ENCODE assay signal across 12 cellular contexts in the genomic region with DNA sequence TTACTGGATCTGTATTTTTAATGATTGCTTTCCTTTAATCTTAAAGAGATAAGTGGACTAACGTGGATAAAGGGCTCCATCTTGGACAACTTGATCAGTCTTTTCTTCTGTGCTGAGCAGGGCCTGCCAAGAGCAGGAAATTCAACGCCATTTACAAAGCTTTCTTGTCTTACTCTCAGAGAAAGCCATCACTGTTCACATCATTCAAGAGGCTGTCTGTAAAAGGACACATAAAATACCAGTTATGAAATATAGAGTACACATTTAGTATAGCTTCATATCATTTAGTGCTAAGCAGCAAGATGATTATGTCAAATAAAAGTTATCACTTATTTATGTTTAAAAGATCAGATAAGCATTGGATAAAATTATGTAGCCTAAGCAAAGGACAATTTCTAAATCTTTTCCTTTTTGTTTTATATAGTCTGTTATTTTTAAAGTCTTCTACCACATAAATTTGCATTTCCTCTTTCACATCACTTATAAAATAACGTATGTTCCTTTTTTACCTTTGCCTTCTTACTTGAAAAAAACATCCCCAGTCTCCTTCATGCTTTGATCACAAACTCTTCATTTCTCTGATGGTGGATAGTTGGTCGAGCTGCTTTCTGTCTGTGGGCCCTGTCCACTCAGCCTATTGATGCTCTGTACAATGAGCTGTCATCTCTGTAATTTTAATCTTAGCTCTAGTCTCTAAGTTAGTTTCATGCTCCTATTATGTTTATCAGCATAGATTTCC. TPM values are rescaled to one million over a fixed set of nuclear protein-coding genes. Genes with fewer than 3 reads are reported as not detected.
DNase-seq lines count a peak whose midpoint lies in the region; ATAC-seq and TF ChIP-seq lines count a peak whose summit lies in the region.
"Had no signal": no experiment of that assay in that cellular context is flagged by ENCODE, and none has a peak within 500 bp of the region (broad histone marks: within the 10 kb centered on the region; RNA-seq: fewer than 3 reads in every experiment).

No MANE protein-coding gene starts in this region.

- H3K27me3 ChIP-seq in tibial nerve = no peaks in the 10 kb centered on the region
- H3K27me3 ChIP-seq: ascending aorta, upper lobe of right lung had no signal

- DNase-seq in activated naive CD8-positive, alpha-beta T cell treated with anti-CD3 and anti-CD28 coated beads, Interleukin-2, amount 50 U/mL, for 24 hours = no peak
- DNase-seq in T-cell (no peak), medulla oblongata (ENCODE audit: extremely low spot score) (peak; percentile 75), tibial nerve (ENCODE audit: low spot score in 2 of 2) (no peak), NCI-H748 (lab: John Stamatoyannopoulos, UW; ENCODE audit: unreplicated experiment) (no peak), SHP77 (lab: John Stamatoyannopoulos, UW) (no peak)
- DNase-seq: NCI-H2029, upper lobe of right lung had no signal

- H3K27ac Mint-ChIP-seq in activated naive CD8-positive, alpha-beta T cell = no peak overlapping the region
- H3K27ac Mint-ChIP-seq in activated naive CD8-positive, alpha-beta T cell treated with anti-CD3 and anti-CD28 coated beads, Interleukin-2, amount 50 U/mL, for 24 hours = no peak overlapping the region
- peak overlapping the region; percentile 74 to 75 for H3K27ac Mint-ChIP-seq in T-cell

- no peak overlapping the region for H3K4me3 ChIP-seq in tibial nerve
- H3K4me3 ChIP-seq: upper lobe of right lung had no signal

- CTCF ChIA-PET in T-cell (lab: Charles Lee) = interaction anchor here (0.5 to 1.8 kb wide), 8 partner anchors 48 to 1238 kb away, joined by 3 to 7 read pairs (median 4); no protein-coding TSS in a partner anchor

- H3K4me1 ChIP-seq in tibial nerve = peaks cover 0 to 36% (median 8%) of the 10 kb centered on the region in 4 donors

- H3K4me3 Mint-ChIP-seq in activated naive CD8-positive, alpha-beta T cell = peak overlapping the region; percentile 98
- no peak overlapping the region for H3K4me3 Mint-ChIP-seq in activated naive CD8-positive, alpha-beta T cell treated with anti-CD3 and anti-CD28 coated beads, Interleukin-2, amount 50 U/mL, for 24 hours
- peak overlapping the region in 2 of 3 donors; percentile 10 to 95 for H3K4me3 Mint-ChIP-seq in T-cell

- H3K27me3 Mint-ChIP-seq in activated naive CD8-positive, alpha-beta T cell = peaks cover 1% of the 10 kb centered on the region
- H3K27me3 Mint-ChIP-seq in activated naive CD8-positive, alpha-beta T cell treated with anti-CD3 and anti-CD28 coated beads, Interleukin-2, amount 50 U/mL, for 24 hours = no peaks in the 10 kb centered on the region
- H3K27me3 Mint-ChIP-seq in T-cell = peaks cover 0 to 3% of the 10 kb centered on the region in 2 donors

- POLR2A ChIA-PET in T-cell (lab: Charles Lee) = interaction anchor here (0.5 to 1.0 kb wide), 5 partner anchors 11 to 85 kb away, joined by 3 to 4 read pairs (median 4); partner anchors contain the start of gene CCNI (in 1 of the 2)

- no peaks in the 10 kb centered on the region for H3K9me3 ChIP-seq in tibial nerve
- H3K9me3 ChIP-seq: ascending aorta, upper lobe of right lung had no signal

- no peaks in the 10 kb centered on the region for H3K9me3 Mint-ChIP-seq in activated naive CD8-positive, alpha-beta T cell (ENCODE audit: low read depth)
- H3K9me3 Mint-ChIP-seq in activated naive CD8-positive, alpha-beta T cell treated with anti-CD3 and anti-CD28 coated beads, Interleukin-2, amount 50 U/mL, for 24 hours = no peaks in the 10 kb centered on the region
- no peaks in the 10 kb centered on the region for H3K9me3 Mint-ChIP-seq in T-cell

- no peak for ATAC-seq in activated naive CD8-positive, alpha-beta T cell treated with anti-CD3 and anti-CD28 coated beads, Interleukin-2, amount 50 U/mL, for 24 hours
- ATAC-seq in T-cell (replicated peaks in 1 of 4) (no peak), HG03095 (IDR thresholded peaks at IDR 0.05; ENCODE audit: unreplicated experiment) (no peak)
- ATAC-seq: Right ventricle myocardium inferior, upper lobe of right lung had no signal

- no peak for TF ChIP-seq POLR2A in tibial nerve (IDR thresholded peaks at IDR 0.05)

- 40 to 45% methylated on average over 4 of the region's 4 CpGs for WGBS in tibial nerve, 2 donors

- peak overlapping the region in 3 of 4 donors; percentile 74 to 99 (median 97) for H3K27ac ChIP-seq in tibial nerve
- H3K27ac ChIP-seq: ascending aorta, upper lobe of right lung had no signal

- no peak for TF ChIP-seq EP300 in tibial nerve (IDR thresholded peaks at IDR 0.05)

- no peaks in the 10 kb centered on the region for H3K36me3 Mint-ChIP-seq in activated naive CD8-positive, alpha-beta T cell
- H3K36me3 Mint-ChIP-seq in activated naive CD8-positive, alpha-beta T cell treated with anti-CD3 and anti-CD28 coated beads, Interleukin-2, amount 50 U/mL, for 24 hours (ENCODE audit: low read depth) = no peaks in the 10 kb centered on the region
- H3K36me3 Mint-ChIP-seq in T-cell = no peaks in the 10 kb centered on the region

- TF ChIP-seq CTCF in tibial nerve (IDR thresholded peaks at IDR 0.05) = no peak

- H3K36me3 ChIP-seq in tibial nerve = peaks cover 0 to 7% (median 0%) of the 10 kb centered on the region in 3 donors
- H3K36me3 ChIP-seq: ascending aorta had no signal

- peaks cover 36% of the 10 kb centered on the region for H3K4me1 Mint-ChIP-seq in activated naive CD8-positive, alpha-beta T cell (ENCODE audit: low read depth)
- H3K4me1 Mint-ChIP-seq in activated naive CD8-positive, alpha-beta T cell treated with anti-CD3 and anti-CD28 coated beads, Interleukin-2, amount 50 U/mL, for 24 hours = peaks cover 41% of the 10 kb centered on the region
- peaks cover 33 to 49% (median 35%) of the 10 kb centered on the region in 3 donors for H3K4me1 Mint-ChIP-seq in T-cell

RNA-seq across cellular contexts. Expression of gene CCNG2, which starts 2.1 kb away (rescaled TPM):
- total RNA-seq in T-cell (10 to 100 TPM; 18.9 to 25.5 (median 23.0) TPM), tibial nerve (10 to 100 TPM; 21.0 to 36.7 (median 27.9) TPM)

Comparison
In these comparisons a context has a peak if more than half of its experiments do, and no peak if none do; other contexts are left out.
1. H3K27ac Mint-ChIP-seq: peak in T-cell (2 of 2); none in activated naive CD8-positive, alpha-beta T cell (single experiment) and activated naive CD8-positive, alpha-beta T cell treated with anti-CD3 and anti-CD28 coated beads, Interleukin-2, amount 50 U/mL, for 24 hours (single experiment).